ENCODE assay signal across 10 cellular contexts in genomic region chr2:73451263-73451972, GRCh38.
DNase-seq lines count a peak whose midpoint lies in the region; ATAC-seq and TF ChIP-seq lines count a peak whose summit lies in the region.
"Had no signal": no experiment of that assay in that cellular context is flagged by ENCODE, and none has a peak within 500 bp of the region (broad histone marks: within the 10 kb centered on the region; RNA-seq: fewer than 3 reads in every experiment).

No MANE protein-coding gene starts in this region.

- H3K4me1 ChIP-seq in osteoblast (ENCODE audit: insufficient read depth, low read length): no peaks in the 10 kb centered on the region

- H3K4me3 ChIP-seq in osteoblast (ENCODE audit: insufficient read depth, low read length): no peak overlapping the region

- H4K20me1 ChIP-seq in osteoblast (ENCODE audit: insufficient read depth, low read length): peaks cover 2% of the 10 kb centered on the region

- no peaks in the 10 kb centered on the region for H3K9me3 Mint-ChIP-seq in activated naive CD4-positive, alpha-beta T cell treated with anti-CD3 and anti-CD28 coated beads for 36 hours

- DNase-seq in left lobe of liver (ENCODE audit: low spot score): no peak
- DNase-seq in activated naive CD4-positive, alpha-beta T cell treated with anti-CD3 and anti-CD28 coated beads for 36 hours: no peak
- no peak for DNase-seq in stimulated activated CD4-positive, alpha-beta T cell treated with anti-CD3 and anti-CD28 coated beads, Interleukin-2, amount 100 ng/mL, for 48 hours
- no peak for DNase-seq in osteoblast (ENCODE audit: insufficient read length, low spot score, missing footprints)
- no peak for DNase-seq in germinal center (ENCODE audit: low spot score)
- DNase-seq: activated CD4-positive, alpha-beta T cell treated with anti-CD3 and anti-CD28 coated beads, Interleukin-2, amount 50 U/mL, for 1 hour; DND-41 had no signal

- no peaks in the 10 kb centered on the region for H3K4me1 Mint-ChIP-seq in activated naive CD4-positive, alpha-beta T cell treated with anti-CD3 and anti-CD28 coated beads for 36 hours (ENCODE audit: low read depth)

- H3K27ac ChIP-seq in osteoblast (ENCODE audit: low read depth, low read length): no peak overlapping the region

- TF ChIP-seq CTCF in osteoblast (IDR thresholded peaks at IDR 0.05; ENCODE audit: extremely low read depth, low read depth, low read length): no peak

- CTCF ChIA-PET in activated naive CD4-positive, alpha-beta T cell treated with anti-CD3 and anti-CD28 coated beads for 36 hours (lab: Charles Lee): no interaction called here

- peak; percentile 89 for ATAC-seq in GM18873 (IDR thresholded peaks at IDR 0.05; ENCODE audit: low FRiP score, unreplicated experiment)
- ATAC-seq in GM21786 (IDR thresholded peaks at IDR 0.05; ENCODE audit: unreplicated experiment): peak; percentile 98
- peak; percentile 97 for ATAC-seq in HG03442 (IDR thresholded peaks at IDR 0.05; ENCODE audit: unreplicated experiment)
- peak; percentile 56 for ATAC-seq in left lobe of liver

- H3K36me3 Mint-ChIP-seq in activated naive CD4-positive, alpha-beta T cell treated with anti-CD3 and anti-CD28 coated beads for 36 hours (ENCODE audit: low read depth): peaks cover 58% of the 10 kb centered on the region

- no peaks in the 10 kb centered on the region for H3K79me2 ChIP-seq in osteoblast (ENCODE audit: insufficient read depth, low read length)

- H2AFZ ChIP-seq in osteoblast (ENCODE audit: low read length): no peak overlapping the region

- intact Hi-C loops in activated naive CD4-positive, alpha-beta T cell treated with anti-CD3 and anti-CD28 coated beads for 36 hours (cut with micrococcal nuclease): no loop called here

- no peak overlapping the region for H3K4me2 ChIP-seq in osteoblast (ENCODE audit: insufficient read depth, low read length)

- no peaks in the 10 kb centered on the region for H3K9me3 ChIP-seq in osteoblast (ENCODE audit: low read depth, low read length)

- H3K4me3 Mint-ChIP-seq in activated naive CD4-positive, alpha-beta T cell treated with anti-CD3 and anti-CD28 coated beads for 36 hours: no peak overlapping the region

- no peaks in the 10 kb centered on the region for H3K27me3 Mint-ChIP-seq in activated naive CD4-positive, alpha-beta T cell treated with anti-CD3 and anti-CD28 coated beads for 36 hours (ENCODE audit: low read depth)

- H3K27ac Mint-ChIP-seq in activated naive CD4-positive, alpha-beta T cell treated with anti-CD3 and anti-CD28 coated beads for 36 hours: no peak overlapping the region

- H3K36me3 ChIP-seq in osteoblast (ENCODE audit: insufficient read depth, low read length): peaks cover 19% of the 10 kb centered on the region

- no peaks in the 10 kb centered on the region for H3K27me3 ChIP-seq in osteoblast (ENCODE audit: insufficient read depth, low read length)
